In genomic region chr2:68936462-68936861, GRCh38 we compare ENCODE assay signal across 19 cellular contexts.
DNase-seq lines count a peak whose midpoint lies in the region; ATAC-seq and TF ChIP-seq lines count a peak whose summit lies in the region.
"Had no signal": no experiment of that assay in that cellular context is flagged by ENCODE, and none has a peak within 500 bp of the region (broad histone marks: within the 10 kb centered on the region; RNA-seq: fewer than 3 reads in every experiment).

No MANE protein-coding gene starts in this region.

- no peak for ATAC-seq in HG03354 (IDR thresholded peaks at IDR 0.05; ENCODE audit: poor library complexity, severe bottlenecking, unreplicated experiment)
- no peak for ATAC-seq in GM19452 (IDR thresholded peaks at IDR 0.05; ENCODE audit: unreplicated experiment)

- DNase-seq in AG10803 (ENCODE audit: low read depth): peak; percentile 68
- DNase-seq in NCI-H226: peak; percentile 91
- peak; percentile 47 to 75 for DNase-seq in cardiac fibroblast (ENCODE audit: low read depth in 2 of 2)
- peak; percentile 86 for DNase-seq in kidney tubule cell (ENCODE audit: low spot score)
- no peak for DNase-seq in activated effector memory CD4-positive, alpha-beta T cell treated with anti-CD3 and anti-CD28 coated beads, Interleukin-2, amount 50 U/mL, for 16 hours
- no peak for DNase-seq in GOT3 (lab: John Stamatoyannopoulos, UW)
- DNase-seq: activated CD4-positive, alpha-beta T cell treated with anti-CD3 and anti-CD28 coated beads, Interleukin-2, amount 10 ng/mL, durations not matched to agents 7 days and 5 days; anterior cingulate cortex; DMS153; islet precursor cell; NCI-H1417 treated with DMSO at 0.1 percent for 48 hours; NCI-H69; RPMI8226; stimulated activated CD4-positive, alpha-beta T cell treated with anti-CD3 and anti-CD28 coated beads, Interleukin-2, amount 100 ng/mL, for 24 hours; stimulated activated CD8-positive, alpha-beta memory T cell treated with anti-CD3 and anti-CD28 coated beads, Interleukin-4, amount 100 ng/mL, for 48 hours; T-helper 2 cell had no signal

- TF ChIP-seq CTCF in AG10803 (conservative IDR thresholded peaks at IDR 0.05; ENCODE audit: low read length): no peak; the same call in 1 of the 2 replicates
- TF ChIP-seq CTCF in cardiac fibroblast (IDR thresholded peaks at IDR 0.05; ENCODE audit: low read depth, low read length): no peak

- no peak overlapping the region for H3K4me3 ChIP-seq in AG10803 (ENCODE audit: low read length)
- H3K4me3 ChIP-seq in cardiac fibroblast (replicated peaks in 1 of 2; ENCODE audit: low read depth in 2 of 2, low read length in 2 of 2): no peak overlapping the region
- H3K4me3 ChIP-seq: tibial nerve had no signal

Comparison
In these comparisons a context has a peak if more than half of its experiments do, and no peak if none do; other contexts are left out.
1. DNase-seq: peak in AG10803 (single experiment), NCI-H226 (single experiment), cardiac fibroblast (2 of 2) and kidney tubule cell (single experiment); none in activated effector memory CD4-positive, alpha-beta T cell treated with anti-CD3 and anti-CD28 coated beads, Interleukin-2, amount 50 U/mL, for 16 hours (single experiment) and GOT3 (single experiment).